ENCODE assay signal across 1 cellular context in the genomic region with DNA sequence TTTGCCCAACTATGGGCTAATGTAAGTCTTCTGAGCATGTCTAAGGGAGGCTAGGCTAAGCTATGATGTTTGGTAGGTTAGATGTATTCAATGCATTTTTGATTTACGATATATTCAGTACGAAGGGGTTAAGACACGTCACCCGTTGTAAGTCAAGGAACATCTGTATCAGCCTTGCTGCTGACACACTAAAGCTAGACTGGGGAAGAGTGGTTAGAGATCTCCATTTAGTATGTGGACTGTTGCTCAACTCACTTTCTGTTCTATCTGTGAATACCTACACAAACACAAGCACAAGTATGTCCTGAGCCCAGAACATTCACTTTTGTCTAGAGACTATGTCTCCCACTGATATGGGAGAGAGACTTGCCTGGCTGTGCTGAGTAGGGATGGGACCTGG.
TF ChIP-seq lines count a peak whose summit lies in the region.

No MANE protein-coding gene starts in this region.

TF ChIP-seq in IMR-90, 13 proteins besides CTCF, POLR2A, EP300 and RAD21:
- TF ChIP-seq SMC3 (IDR thresholded peaks at IDR 0.05; ENCODE audit: low read depth, low read length) (no peak), RCOR1 (IDR thresholded peaks at IDR 0.05; ENCODE audit: insufficient replicate concordance, low read length) (no peak), MAZ (IDR thresholded peaks at IDR 0.05; ENCODE audit: borderline replicate concordance, low read depth, low read length) (no peak), NFE2L2 (IDR thresholded peaks at IDR 0.05; ENCODE audit: low read depth, low read length) (no peak), MXI1 (IDR thresholded peaks at IDR 0.05; ENCODE audit: borderline replicate concordance, low read depth, low read length) (no peak), CEBPB (IDR thresholded peaks at IDR 0.05; ENCODE audit: low read depth, low read length) (no peak), FOS (IDR thresholded peaks at IDR 0.05; ENCODE audit: low read depth, low read length) (no peak), CHD1 (IDR thresholded peaks at IDR 0.05; ENCODE audit: low read depth, low read length) (no peak), BHLHE40 (IDR thresholded peaks at IDR 0.05; ENCODE audit: low read depth, low read length) (no peak)
- TF ChIP-seq, protein P1, sequence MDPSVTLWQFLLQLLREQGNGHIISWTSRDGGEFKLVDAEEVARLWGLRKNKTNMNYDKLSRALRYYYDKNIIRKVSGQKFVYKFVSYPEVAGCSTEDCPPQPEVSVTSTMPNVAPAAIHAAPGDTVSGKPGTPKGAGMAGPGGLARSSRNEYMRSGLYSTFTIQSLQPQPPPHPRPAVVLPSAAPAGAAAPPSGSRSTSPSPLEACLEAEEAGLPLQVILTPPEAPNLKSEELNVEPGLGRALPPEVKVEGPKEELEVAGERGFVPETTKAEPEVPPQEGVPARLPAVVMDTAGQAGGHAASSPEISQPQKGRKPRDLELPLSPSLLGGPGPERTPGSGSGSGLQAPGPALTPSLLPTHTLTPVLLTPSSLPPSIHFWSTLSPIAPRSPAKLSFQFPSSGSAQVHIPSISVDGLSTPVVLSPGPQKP (IDR thresholded peaks at IDR 0.05; ENCODE audit: borderline replicate concordance, low read depth, low read length): no peak
- TF ChIP-seq, protein P2, sequence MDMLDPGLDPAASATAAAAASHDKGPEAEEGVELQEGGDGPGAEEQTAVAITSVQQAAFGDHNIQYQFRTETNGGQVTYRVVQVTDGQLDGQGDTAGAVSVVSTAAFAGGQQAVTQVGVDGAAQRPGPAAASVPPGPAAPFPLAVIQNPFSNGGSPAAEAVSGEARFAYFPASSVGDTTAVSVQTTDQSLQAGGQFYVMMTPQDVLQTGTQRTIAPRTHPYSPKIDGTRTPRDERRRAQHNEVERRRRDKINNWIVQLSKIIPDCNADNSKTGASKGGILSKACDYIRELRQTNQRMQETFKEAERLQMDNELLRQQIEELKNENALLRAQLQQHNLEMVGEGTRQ (IDR thresholded peaks at IDR 0.05; ENCODE audit: low read depth, low read length): no peak
